28 cellular contexts compared by ENCODE assay signal in genomic region chr10:22417736-22418268, GRCh38.
"Had no signal": no experiment of that assay in that cellular context is flagged by ENCODE, and none has a peak within 500 bp of the region (broad histone marks: within the 10 kb centered on the region; RNA-seq: fewer than 3 reads in every experiment).

No MANE protein-coding gene starts in this region.

- H3K9me3 ChIP-seq: colonic mucosa, esophagus muscularis mucosa, gastroesophageal sphincter, heart left ventricle, left lung, mucosa of descending colon, psoas muscle, sigmoid colon, stomach, thyroid gland had no signal

- H3K36me3 Mint-ChIP-seq: mesothelial cell of epicardium; naive B cell; natural killer cell treated with Interleukin-12 subunit alpha and Interleukin-12 subunit beta and Interleukin-15 and Interleukin-18, amount 100 ng/mL, for 72 hours; neural progenitor cell; stimulated activated effector memory CD8-positive, alpha-beta T cell treated with anti-CD3 and anti-CD28 coated beads, Interleukin-12 subunit alpha, Interleukin-12 subunit beta, amount 100 ng/mL, for 72 hours had no signal

- DNase-seq: colonic mucosa; effector CD8-positive, alpha-beta T cell; endodermal cell; foreskin keratinocyte; heart left ventricle; hippocampal formation; left cardiac atrium; left lung; mesenchymal stem cell; mucosa of descending colon; naive B cell; nucleus accumbens; psoas muscle; right cardiac atrium; sigmoid colon; stimulated activated CD4-positive, alpha-beta T cell treated with anti-CD3 and anti-CD28 coated beads, Interleukin-2, amount 100 ng/mL, for 24 hours; stimulated activated CD4-positive, alpha-beta T cell treated with anti-CD3 and anti-CD28 coated beads, Interleukin-4, amount 100 ng/mL, for 24 hours; stimulated activated naive CD4-positive, alpha-beta T cell treated with Interleukin-2 at 50 U/mL for 16 hours; stomach; thyroid gland; trophoblast cell had no signal

- H3K27me3 Mint-ChIP-seq: dendritic cell treated with granulocyte-macrophage colony-stimulating factor and Interleukin-4, amounts not matched to agents 40 ng/mL and 50 ng/mL, for 4 days had no signal

- H3K36me3 ChIP-seq: colonic mucosa, esophagus muscularis mucosa, gastroesophageal sphincter, heart left ventricle, left lung, neural progenitor cell, sigmoid colon, stomach, thyroid gland had no signal

- H3K27ac Mint-ChIP-seq: dendritic cell treated with granulocyte-macrophage colony-stimulating factor and Interleukin-4, amounts not matched to agents 40 ng/mL and 50 ng/mL, for 4 days; endodermal cell; mesothelial cell of epicardium; natural killer cell treated with Interleukin-12 subunit alpha and Interleukin-12 subunit beta and Interleukin-15 and Interleukin-18, amount 100 ng/mL, for 72 hours; neural progenitor cell; stimulated activated effector memory CD8-positive, alpha-beta T cell treated with anti-CD3 and anti-CD28 coated beads, Interleukin-12 subunit alpha, Interleukin-12 subunit beta, amount 100 ng/mL, for 72 hours had no signal

- ATAC-seq: foreskin keratinocyte; gastroesophageal sphincter; heart left ventricle; left cardiac atrium; left lung; mucosa of descending colon; natural killer cell treated with Interleukin-12 subunit alpha and Interleukin-12 subunit beta and Interleukin-15 and Interleukin-18, amount 100 ng/mL, for 72 hours; psoas muscle; right cardiac atrium; stimulated activated effector memory CD8-positive, alpha-beta T cell treated with anti-CD3 and anti-CD28 coated beads, Interleukin-12 subunit alpha, Interleukin-12 subunit beta, amount 100 ng/mL, for 72 hours had no signal

- H3K4me3 ChIP-seq: colonic mucosa, esophagus muscularis mucosa, gastroesophageal sphincter, heart left ventricle, left lung, mucosa of descending colon, neural progenitor cell, psoas muscle, sigmoid colon, stomach, thyroid gland had no signal

- H3K27ac ChIP-seq: colonic mucosa, esophagus muscularis mucosa, foreskin keratinocyte, gastroesophageal sphincter, heart left ventricle, left lung, neural progenitor cell, psoas muscle, sigmoid colon, stomach, thyroid gland had no signal

- H3K4me3 Mint-ChIP-seq: dendritic cell treated with granulocyte-macrophage colony-stimulating factor and Interleukin-4, amounts not matched to agents 40 ng/mL and 50 ng/mL, for 4 days; endodermal cell; mesothelial cell of epicardium; naive B cell; natural killer cell treated with Interleukin-12 subunit alpha and Interleukin-12 subunit beta and Interleukin-15 and Interleukin-18, amount 100 ng/mL, for 72 hours; neural progenitor cell; stimulated activated effector memory CD8-positive, alpha-beta T cell treated with anti-CD3 and anti-CD28 coated beads, Interleukin-12 subunit alpha, Interleukin-12 subunit beta, amount 100 ng/mL, for 72 hours had no signal

- H3K4me1 Mint-ChIP-seq: endodermal cell; naive B cell; stimulated activated effector memory CD8-positive, alpha-beta T cell treated with anti-CD3 and anti-CD28 coated beads, Interleukin-12 subunit alpha, Interleukin-12 subunit beta, amount 100 ng/mL, for 72 hours had no signal

- H3K9me3 Mint-ChIP-seq: dendritic cell treated with granulocyte-macrophage colony-stimulating factor and Interleukin-4, amounts not matched to agents 40 ng/mL and 50 ng/mL, for 4 days; endodermal cell; naive B cell; natural killer cell treated with Interleukin-12 subunit alpha and Interleukin-12 subunit beta and Interleukin-15 and Interleukin-18, amount 100 ng/mL, for 72 hours; stimulated activated effector memory CD8-positive, alpha-beta T cell treated with anti-CD3 and anti-CD28 coated beads, Interleukin-12 subunit alpha, Interleukin-12 subunit beta, amount 100 ng/mL, for 72 hours had no signal

- H3K4me1 ChIP-seq: colonic mucosa, esophagus muscularis mucosa, foreskin keratinocyte, gastroesophageal sphincter, heart left ventricle, left lung, neural progenitor cell, psoas muscle, sigmoid colon, stomach, thyroid gland had no signal
